In genomic region chr6:163943647-163944395, GRCh38 we compare ENCODE assay signal across 11 cellular contexts.
DNase-seq lines count a peak whose midpoint lies in the region; ATAC-seq, FAIRE-seq and TF ChIP-seq lines count a peak whose summit lies in the region.
"Had no signal": no experiment of that assay in that cellular context is flagged by ENCODE, and none has a peak within 500 bp of the region (broad histone marks: within the 10 kb centered on the region; RNA-seq: fewer than 3 reads in every experiment).

No MANE protein-coding gene starts in this region.

- ATAC-seq in K562 (no peak), GM21515 (IDR thresholded peaks at IDR 0.05; ENCODE audit: unreplicated experiment) (no peak), HG02642 (IDR thresholded peaks at IDR 0.05; ENCODE audit: poor library complexity, unreplicated experiment) (no peak)
- no peak for ATAC-seq in activated CD4-positive, alpha-beta T cell treated with anti-CD3 and anti-CD28 coated beads for 36 hours

- no peak overlapping the region for H3K27ac ChIP-seq in K562 (ENCODE audit: extremely low read depth, low read depth, low read length)
- no peak overlapping the region for H3K27ac ChIP-seq in prostate gland

- no peak for TF ChIP-seq EP300 in K562 (IDR thresholded peaks at IDR 0.05; ENCODE audit: low read length)

- CTCF ChIA-PET in K562 (lab: Yijun Ruan, JAX; ENCODE audit: low intra/inter-chr PET ratio), result no interaction called here
- CTCF ChIA-PET in activated CD4-positive, alpha-beta T cell treated with anti-CD3 and anti-CD28 coated beads for 36 hours (lab: Charles Lee), result interaction anchor here (0.6 kb wide), 1 partner anchor 626 kb away, joined by 3 read pairs; no protein-coding TSS in a partner anchor

- TF ChIP-seq CTCF in K562 (IDR thresholded peaks at IDR 0.05 in 2 of 3, conservative IDR thresholded peaks at IDR 0.05 in 1 of 3; ENCODE audit: insufficient read depth in 2 of 3, low read depth in 1 of 3, low read length in 3 of 3), result no peak
- TF ChIP-seq CTCF in prostate gland (IDR thresholded peaks at IDR 0.05), result no peak

- H3K9me3 ChIP-seq in K562 (replicated peaks; ENCODE audit: control insufficient read depth, insufficient read depth, low read depth, low read length) (no peaks in the 10 kb centered on the region), prostate gland (no peaks in the 10 kb centered on the region)

- no peaks in the 10 kb centered on the region for H3K4me1 ChIP-seq in K562 (replicated peaks in 1 of 2; ENCODE audit: control insufficient read depth in 2 of 2, insufficient read depth in 2 of 2, low read length in 2 of 2)
- H3K4me1 ChIP-seq in prostate gland (replicated peaks), result no peaks in the 10 kb centered on the region

- H3K9me1 ChIP-seq in K562 (ENCODE audit: control insufficient read depth, insufficient read depth, low read length), result no peaks in the 10 kb centered on the region

- DNase-seq in H7 (peak; percentile 74), K562 (ENCODE audit: extremely low read depth in 1 of 4, low spot score in 3 of 4) (no peak), hippocampal formation (lab: John Stamatoyannopoulos, UW) (peak; percentile 75 to 83), prostate gland (ENCODE audit: low spot score) (peak; percentile 42), NCI-H1048 (lab: John Stamatoyannopoulos, UW) (no peak)
- no peak for DNase-seq in activated CD4-positive, alpha-beta T cell treated with anti-CD3 and anti-CD28 coated beads for 36 hours
- DNase-seq: activated CD4-positive, alpha-beta T cell treated with anti-CD3 and anti-CD28 coated beads for 4 hours; amniotic stem cell; Kasumi-1 had no signal

- H3K4me2 ChIP-seq in K562 (ENCODE audit: insufficient read depth, low read length), result no peak overlapping the region

- H3K36me3 ChIP-seq in H7 (replicated peaks; ENCODE audit: control insufficient read depth, insufficient read depth, low read length) (no peaks in the 10 kb centered on the region), K562 (ENCODE audit: control insufficient read depth, insufficient read depth, low read length) (no peaks in the 10 kb centered on the region), prostate gland (no peaks in the 10 kb centered on the region)

- H3K79me2 ChIP-seq in K562 (ENCODE audit: control insufficient read depth, insufficient read depth, low read length), result no peaks in the 10 kb centered on the region

- no peak for FAIRE-seq in K562 (lab: Jason Lieb, UNC)

- no peaks in the 10 kb centered on the region for H3K4me1 Mint-ChIP-seq in activated CD4-positive, alpha-beta T cell treated with anti-CD3 and anti-CD28 coated beads for 36 hours

- peaks cover 4% of the 10 kb centered on the region for H4K20me1 ChIP-seq in K562 (replicated peaks; ENCODE audit: control insufficient read depth, insufficient read depth, low read length)

- no peak overlapping the region for H3K27ac Mint-ChIP-seq in activated CD4-positive, alpha-beta T cell treated with anti-CD3 and anti-CD28 coated beads for 36 hours

- POLR2A ChIA-PET in K562 (lab: Yijun Ruan, JAX), result interaction anchor here (0.6 to 1.0 kb wide), 2 partner anchors 11 to 228 kb away, joined by 3 read pairs; no protein-coding TSS in a partner anchor
- POLR2A ChIA-PET in activated CD4-positive, alpha-beta T cell treated with anti-CD3 and anti-CD28 coated beads for 36 hours (lab: Charles Lee), result no interaction called here

- H3K4me3 Mint-ChIP-seq in activated CD4-positive, alpha-beta T cell treated with anti-CD3 and anti-CD28 coated beads for 36 hours, result no peak overlapping the region

- TF ChIP-seq POLR2A in K562 (conservative IDR thresholded peaks at IDR 0.05), result no peak
- TF ChIP-seq POLR2A in prostate gland (IDR thresholded peaks at IDR 0.05), result no peak

- TF ChIP-seq RAD21 in K562 (CRISPR knock-in tag; conservative IDR thresholded peaks at IDR 0.05 in 1 of 2, IDR thresholded peaks at IDR 0.05 in 1 of 2), result no peak

- no peaks in the 10 kb centered on the region for H3K9me3 Mint-ChIP-seq in activated CD4-positive, alpha-beta T cell treated with anti-CD3 and anti-CD28 coated beads for 36 hours (ENCODE audit: low read depth)

- BruUV-seq in K562 (replicated peaks; lab: Mats Ljungman, UMichigan), result no TSS peak

- H2AFZ ChIP-seq in K562 (ENCODE audit: low read depth, low read length), result no peak overlapping the region

- intact Hi-C loops in K562 (cut with micrococcal nuclease), result no loop called here
- intact Hi-C loops in prostate gland (cut with DNase I), result no loop called here
- intact Hi-C loops in activated CD4-positive, alpha-beta T cell treated with anti-CD3 and anti-CD28 coated beads for 36 hours (cut with DNase I, micrococcal nuclease), result no loop called here

- in situ Hi-C loops in K562 (cut with MboI), result no loop called here

- WGBS in K562 (ENCODE audit: insufficient coverage, low coverage, missing lambda C conversion rate), result 3% methylated on average over 14 of the region's 14 CpGs
- whole genome bisulfite sequencing in prostate gland, result 14% methylated on average over 14 of the region's 14 CpGs

- peak overlapping the region; percentile 23; the same call in 1 of the 2 replicates for H3K4me3 ChIP-seq in H7 (ENCODE audit: insufficient read depth, low read depth, low read length)
- no peak overlapping the region for H3K4me3 ChIP-seq in K562
- no peak overlapping the region for H3K4me3 ChIP-seq in prostate gland

- no peaks in the 10 kb centered on the region for H3K36me3 Mint-ChIP-seq in activated CD4-positive, alpha-beta T cell treated with anti-CD3 and anti-CD28 coated beads for 36 hours (ENCODE audit: low read depth)

- H3K27me3 ChIP-seq in H7 (ENCODE audit: control insufficient read depth, insufficient read depth, low read length) (no peaks in the 10 kb centered on the region), K562 (ENCODE audit: control insufficient read depth in 2 of 2, insufficient read depth in 2 of 2, low read length in 2 of 2) (peaks cover 42 to 46% of the 10 kb centered on the region in 2 experiments), prostate gland (replicated peaks; ENCODE audit: insufficient read depth) (no peaks in the 10 kb centered on the region)

- no peak overlapping the region for H3K9ac ChIP-seq in K562 (ENCODE audit: insufficient read depth in 1 of 2, low read depth in 2 of 2, low read length in 2 of 2)

- peaks cover 29% of the 10 kb centered on the region for H3K27me3 Mint-ChIP-seq in activated CD4-positive, alpha-beta T cell treated with anti-CD3 and anti-CD28 coated beads for 36 hours

TF ChIP-seq in K562, 482 proteins besides CTCF, POLR2A, EP300 and RAD21:
- TF ChIP-seq ZC3H11A (IDR thresholded peaks at IDR 0.05; ENCODE audit: low read depth, low read length) (no peak), RFX1 (IDR thresholded peaks at IDR 0.05) (peak; percentile 63)

Comparison
In these comparisons a context has a peak if more than half of its experiments do, and no peak if none do; other contexts are left out.
1. DNase-seq: peak in H7 (single experiment), hippocampal formation (2 of 2) and prostate gland (single experiment); none in K562 (0 of 4), activated CD4-positive, alpha-beta T cell treated with anti-CD3 and anti-CD28 coated beads for 36 hours (single experiment) and NCI-H1048 (single experiment).